In the genomic region with DNA sequence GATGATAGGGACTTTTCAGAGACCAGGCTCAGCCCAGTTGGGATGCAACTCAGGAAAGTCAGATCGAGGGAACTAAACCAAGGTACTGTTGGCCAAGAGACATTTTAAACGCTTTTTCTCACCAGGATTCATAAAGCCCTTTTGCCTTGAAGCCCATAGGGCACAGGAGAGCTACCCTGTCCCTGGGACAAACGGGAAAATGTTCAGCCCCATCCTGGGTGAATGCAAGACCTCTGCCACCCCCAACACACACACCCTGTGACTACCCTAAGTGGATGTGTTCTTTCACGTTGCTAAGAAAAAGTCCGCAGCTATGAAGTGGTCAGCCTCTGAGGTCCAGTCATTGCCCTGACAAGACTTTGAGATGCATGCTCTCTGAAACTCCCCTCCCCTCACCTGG, we compare ENCODE assay signal across 9 cellular contexts. TPM values are rescaled to one million over a fixed set of nuclear protein-coding genes. Genes with fewer than 3 reads are reported as not detected.
DNase-seq lines count a peak whose midpoint lies in the region; ATAC-seq and TF ChIP-seq lines count a peak whose summit lies in the region.
"Had no signal": no experiment of that assay in that cellular context is flagged by ENCODE, and none has a peak within 500 bp of the region (broad histone marks: within the 10 kb centered on the region; RNA-seq: fewer than 3 reads in every experiment).

No MANE protein-coding gene starts in this region.

- H3K4me1 ChIP-seq in mesendoderm (ENCODE audit: control insufficient read depth, low read depth, low read length) (peaks cover 14% of the 10 kb centered on the region), thoracic aorta (ENCODE audit: control insufficient read depth in 1 of 2, low read depth in 2 of 2) (peaks cover 34 to 60% of the 10 kb centered on the region in 2 donors)

- H3K18ac ChIP-seq in mesendoderm (ENCODE audit: low read length), result peak overlapping the region; percentile 36

- H3K4ac ChIP-seq in mesendoderm (ENCODE audit: low read depth, low read length), result no peak overlapping the region

- no peaks in the 10 kb centered on the region for H3K27me3 Mint-ChIP-seq in activated T-cell treated with anti-CD3 and anti-CD28 coated beads, Interleukin-2, amount 50 U/mL, for 24 hours

- H3K36me3 Mint-ChIP-seq in activated T-cell treated with anti-CD3 and anti-CD28 coated beads, Interleukin-2, amount 50 U/mL, for 24 hours (ENCODE audit: low read depth), result peaks cover 37% of the 10 kb centered on the region

- no peaks in the 10 kb centered on the region for H3K9me3 ChIP-seq in thoracic aorta

- H3K56ac ChIP-seq in mesendoderm (ENCODE audit: low read length), result peak overlapping the region; percentile 45

- H3K27ac ChIP-seq in angular gyrus (ENCODE audit: low read depth, low read length) (peak overlapping the region; percentile 96), mesendoderm (ENCODE audit: low read depth, low read length) (no peak overlapping the region), thoracic aorta (peak overlapping the region; percentile 91 to 95)

- peak overlapping the region; percentile 97 for H3K27ac Mint-ChIP-seq in activated T-cell treated with anti-CD3 and anti-CD28 coated beads, Interleukin-2, amount 50 U/mL, for 24 hours

- no peaks in the 10 kb centered on the region for H3K27me3 ChIP-seq in mesendoderm (ENCODE audit: insufficient read depth, low read length, poor library complexity)
- H3K27me3 ChIP-seq in thoracic aorta (replicated peaks; ENCODE audit: insufficient read depth), result no peaks in the 10 kb centered on the region

- WGBS in mesendoderm (ENCODE audit: extremely low coverage, insufficient coverage, low lambda C conversion rate), result no CpG with 5 or more reads among the region's 5 CpGs

- H3K79me1 ChIP-seq in mesendoderm (ENCODE audit: low read length), result no peaks in the 10 kb centered on the region

- no peak for DNase-seq in activated T-cell treated with anti-CD3 and anti-CD28 coated beads, Interleukin-2, amount 50 U/mL, for 24 hours
- DNase-seq in activated T-cell treated with anti-CD3 and anti-CD28 coated beads for 4 hours, result no peak
- DNase-seq in mesendoderm, result no peak
- no peak for DNase-seq in thoracic aorta (ENCODE audit: low spot score)
- no peak for DNase-seq in NCI-H510A treated with DMSO at 0.1 percent for 48 hours (lab: John Stamatoyannopoulos, UW)
- DNase-seq in SIG-M5 (lab: John Stamatoyannopoulos, UW), result no peak
- no peak for DNase-seq in GM19238 (ENCODE audit: insufficient read length, low spot score)
- DNase-seq: NCI-H345 had no signal

- peaks cover 99% of the 10 kb centered on the region for H3K4me1 Mint-ChIP-seq in activated T-cell treated with anti-CD3 and anti-CD28 coated beads, Interleukin-2, amount 50 U/mL, for 24 hours (ENCODE audit: low read depth)

- no peaks in the 10 kb centered on the region for H3K9me3 Mint-ChIP-seq in activated T-cell treated with anti-CD3 and anti-CD28 coated beads, Interleukin-2, amount 50 U/mL, for 24 hours

- H3K36me3 ChIP-seq in mesendoderm (ENCODE audit: control insufficient read depth, insufficient read depth, low read length), result no peaks in the 10 kb centered on the region
- no peaks in the 10 kb centered on the region for H3K36me3 ChIP-seq in thoracic aorta

- no peak overlapping the region for H4K8ac ChIP-seq in mesendoderm (ENCODE audit: low read depth, low read length)

- H3K4me3 ChIP-seq in mesendoderm (ENCODE audit: low read length) (no peak overlapping the region), thoracic aorta (peak overlapping the region; percentile 74)

- H4K5ac ChIP-seq in mesendoderm (ENCODE audit: low read length), result no peak overlapping the region

- H2BK15ac ChIP-seq in mesendoderm (replicated peaks; ENCODE audit: low read depth), result no peak overlapping the region

- H3K23ac ChIP-seq in mesendoderm (ENCODE audit: low read length), result no peak overlapping the region

- peak; percentile 7 for ATAC-seq in thoracic aorta (ENCODE audit: insufficient number of reproducible peaks, low FRiP score, low read depth)

- H3K79me2 ChIP-seq in mesendoderm (ENCODE audit: control insufficient read depth, insufficient read depth, low read length), result no peaks in the 10 kb centered on the region

- peak overlapping the region; percentile 78 for H3K4me3 Mint-ChIP-seq in activated T-cell treated with anti-CD3 and anti-CD28 coated beads, Interleukin-2, amount 50 U/mL, for 24 hours

- H2AK5ac ChIP-seq in mesendoderm (ENCODE audit: low read length), result peak overlapping the region; percentile 35

- no peak for TF ChIP-seq CTCF in thoracic aorta (IDR thresholded peaks at IDR 0.05)

- H3K9ac ChIP-seq in mesendoderm (ENCODE audit: low read length), result peak overlapping the region; percentile 29

- peak overlapping the region; percentile 23 for H3K4me2 ChIP-seq in mesendoderm (ENCODE audit: low read length)

- no peak overlapping the region for H2BK120ac ChIP-seq in mesendoderm (ENCODE audit: low read depth, low read length)

- H2BK5ac ChIP-seq in mesendoderm (ENCODE audit: low read length), result peak overlapping the region; percentile 12

RNA-seq across cellular contexts. Expression of a gene that starts 58.4 kb away (rescaled TPM):
- polyA plus RNA-seq in mesendoderm (2013, experiment 1 of 2), result 4.7 TPM
- polyA plus RNA-seq in mesendoderm (2013, experiment 2 of 2), result 4.9 TPM
- total RNA-seq in thoracic aorta, result 10 to 100 TPM; 26.9 to 28.4 TPM
